13 cellular contexts compared by ENCODE assay signal in genomic region chr2:216989335-216990129, GRCh38.
DNase-seq lines count a peak whose midpoint lies in the region; ATAC-seq and TF ChIP-seq lines count a peak whose summit lies in the region.
"Had no signal": no experiment of that assay in that cellular context is flagged by ENCODE, and none has a peak within 500 bp of the region (broad histone marks: within the 10 kb centered on the region; RNA-seq: fewer than 3 reads in every experiment).

No MANE protein-coding gene starts in this region.

- no peaks in the 10 kb centered on the region for H3K4me1 ChIP-seq in GM23248 (ENCODE audit: insufficient read depth)

- POLR2A ChIA-PET in AG04449 (lab: Yijun Ruan, JAX) (no interaction called here), GM10248 (lab: Yijun Ruan, JAX) (no interaction called here)

- 54 to 63% methylated on average over 5 of the region's 5 CpGs for WGBS in GM23248 (ENCODE audit: low coverage in 1 of 2, low lambda C conversion rate in 2 of 2, missing lambda C conversion rate in 2 of 2), 2 experiments

- TF ChIP-seq CTCF in AG04449 (IDR thresholded peaks at IDR 0.05; ENCODE audit: insufficient read depth, low read length, missing control alignments): peak; percentile 15
- TF ChIP-seq CTCF in foreskin fibroblast (IDR thresholded peaks at IDR 0.05; ENCODE audit: low read depth, low read length): peak; percentile 8
- no peak for TF ChIP-seq CTCF in GM10248 (IDR thresholded peaks at IDR 0.05; ENCODE audit: control extremely low read depth, extremely low read depth, low read depth, missing control alignments)

- no peaks in the 10 kb centered on the region for H3K9me3 ChIP-seq in GM23248 (ENCODE audit: low read depth)
- H3K9me3 ChIP-seq: BLaER1 treated with 17β-estradiol and CSF1 and Interleukin-3, amounts not matched to agents 10 nM and 100 nM; esophagus squamous epithelium had no signal

- H3K4me3 ChIP-seq in AG04449 (ENCODE audit: low read depth, low read length) (no peak overlapping the region), GM23248 (no peak overlapping the region), foreskin fibroblast (ENCODE audit: low read depth in 1 of 2, low read length in 2 of 2) (no peak overlapping the region)
- H3K4me3 ChIP-seq: BLaER1 treated with 17β-estradiol and CSF1 and Interleukin-3, amounts not matched to agents 10 nM and 100 nM; esophagus squamous epithelium had no signal

- no peaks in the 10 kb centered on the region for H3K79me2 ChIP-seq in GM23248 (ENCODE audit: insufficient read depth)

- ATAC-seq in HG02678 (IDR thresholded peaks at IDR 0.05; ENCODE audit: unreplicated experiment): no peak

- DNase-seq in AG04449 (ENCODE audit: low read depth, low spot score): no peak
- peak; percentile 29 for DNase-seq in GM23248
- DNase-seq in amniotic epithelial cell (ENCODE audit: low read depth): peak; percentile 21
- DNase-seq in foreskin fibroblast: peak; percentile 6 to 24
- no peak for DNase-seq in activated naive CD4-positive, alpha-beta T cell treated with anti-CD3 and anti-CD28 coated beads, Interleukin-2, amount 50 U/mL, for 16 hours
- no peak for DNase-seq in HuH-7.5 (ENCODE audit: low spot score)
- DNase-seq in GM10248 (ENCODE audit: extremely low spot score): no peak
- DNase-seq: activated CD4-positive, alpha-beta T cell treated with anti-CD3 and anti-CD28 coated beads, Interleukin-2, amount 50 U/mL, for 48 hours; activated effector memory CD4-positive, alpha-beta T cell treated with anti-CD3 and anti-CD28 coated beads, Interleukin-2, amount 50 U/mL, for 16 hours; esophagus squamous epithelium; right cardiac atrium had no signal

- CTCF ChIA-PET in AG04449 (lab: Yijun Ruan, JAX) (interaction anchor here (1.1 to 1.6 kb wide), 3 partner anchors 175 to 522 kb away, joined by 3 to 5 read pairs (median 4); no protein-coding TSS in a partner anchor), GM10248 (lab: Yijun Ruan, JAX) (interaction anchor here (1.6 kb wide), 1 partner anchor 177 kb away, joined by 4 read pairs; no protein-coding TSS in a partner anchor)

- H2AFZ ChIP-seq in GM23248: no peak overlapping the region

- H4K20me1 ChIP-seq in GM23248 (ENCODE audit: insufficient read depth): no peaks in the 10 kb centered on the region
- H4K20me1 ChIP-seq: BLaER1 treated with 17β-estradiol and CSF1 and Interleukin-3, amounts not matched to agents 10 nM and 100 nM had no signal

- no peaks in the 10 kb centered on the region for H3F3A ChIP-seq in GM23248 (ENCODE audit: insufficient read depth)

- H3K9ac ChIP-seq in GM23248: no peak overlapping the region
- H3K9ac ChIP-seq: BLaER1 treated with 17β-estradiol and CSF1 and Interleukin-3, amounts not matched to agents 10 nM and 100 nM had no signal

- peaks cover 4% of the 10 kb centered on the region for H3K27me3 ChIP-seq in GM23248 (replicated peaks; ENCODE audit: insufficient read depth)
- H3K27me3 ChIP-seq: BLaER1 treated with 17β-estradiol and CSF1 and Interleukin-3, amounts not matched to agents 10 nM and 100 nM; esophagus squamous epithelium had no signal

- no peak overlapping the region for H3K4me2 ChIP-seq in GM23248 (ENCODE audit: unreplicated experiment)
- H3K4me2 ChIP-seq: BLaER1 treated with 17β-estradiol and CSF1 and Interleukin-3, amounts not matched to agents 10 nM and 100 nM had no signal

- no peaks in the 10 kb centered on the region for H3K36me3 ChIP-seq in GM23248 (ENCODE audit: low read depth)
- H3K36me3 ChIP-seq: BLaER1 treated with 17β-estradiol and CSF1 and Interleukin-3, amounts not matched to agents 10 nM and 100 nM; esophagus squamous epithelium had no signal

- in situ Hi-C loops in GM23248 (cut with MboI): no loop called here

- no peaks in the 10 kb centered on the region for H3K9me2 ChIP-seq in GM23248 (ENCODE audit: insufficient read depth)

- no peak overlapping the region for H3K27ac ChIP-seq in GM23248
- H3K27ac ChIP-seq: BLaER1 treated with 17β-estradiol and CSF1 and Interleukin-3, amounts not matched to agents 10 nM and 100 nM; esophagus squamous epithelium had no signal

Comparison
In these comparisons a context has a peak if more than half of its experiments do, and no peak if none do; other contexts are left out.
1. DNase-seq: peak in GM23248 (single experiment), amniotic epithelial cell (single experiment) and foreskin fibroblast (2 of 2); none in AG04449 (single experiment), activated naive CD4-positive, alpha-beta T cell treated with anti-CD3 and anti-CD28 coated beads, Interleukin-2, amount 50 U/mL, for 16 hours (single experiment), HuH-7.5 (single experiment) and GM10248 (single experiment).